21 cellular contexts compared by ENCODE assay signal in genomic region chr1:53601031-53601745, GRCh38.
DNase-seq lines count a peak whose midpoint lies in the region; ATAC-seq and TF ChIP-seq lines count a peak whose summit lies in the region.
"Had no signal": no experiment of that assay in that cellular context is flagged by ENCODE, and none has a peak within 500 bp of the region (broad histone marks: within the 10 kb centered on the region; RNA-seq: fewer than 3 reads in every experiment).

No MANE protein-coding gene starts in this region.

- no peak overlapping the region for H2AFZ ChIP-seq in osteoblast (ENCODE audit: low read length)
- H2AFZ ChIP-seq: GM23248 had no signal

- H3K79me2 ChIP-seq in osteoblast (ENCODE audit: insufficient read depth, low read length): no peaks in the 10 kb centered on the region

- no peak for TF ChIP-seq CTCF in CD8-positive, alpha-beta T cell (IDR thresholded peaks at IDR 0.05)
- TF ChIP-seq CTCF in brain (conservative IDR thresholded peaks at IDR 0.05) (no peak), osteoblast (IDR thresholded peaks at IDR 0.05; ENCODE audit: extremely low read depth, low read depth, low read length) (no peak), Calu3 (IDR thresholded peaks at IDR 0.05; ENCODE audit: unreplicated experiment) (no peak)

- peaks cover 11% of the 10 kb centered on the region for H3K4me1 Mint-ChIP-seq in CD8-positive, alpha-beta T cell (ENCODE audit: low read depth)
- peaks cover 20 to 40% (median 21%) of the 10 kb centered on the region in 3 donors for H3K4me1 Mint-ChIP-seq in CD8-positive, alpha-beta memory T cell
- H3K4me1 Mint-ChIP-seq in brain (peaks cover 28% of the 10 kb centered on the region), Calu3 (ENCODE audit: low read depth, unreplicated experiment) (no peaks in the 10 kb centered on the region)
- H3K4me1 Mint-ChIP-seq: CD14-positive monocyte had no signal

- intact Hi-C loops in CD8-positive, alpha-beta T cell (cut with DNase I, micrococcal nuclease): no loop called here
- intact Hi-C loops in Calu3 (cut with micrococcal nuclease; ENCODE audit: unreplicated experiment): no loop called here

- H3K4me2 ChIP-seq in osteoblast (ENCODE audit: insufficient read depth, low read length): no peak overlapping the region

- DNase-seq in CD8-positive, alpha-beta T cell: no peak
- DNase-seq in CD8-positive, alpha-beta memory T cell: no peak
- DNase-seq in osteoblast (ENCODE audit: insufficient read length, low spot score, missing footprints): peak; percentile 63
- DNase-seq in epidermal melanocyte (ENCODE audit: insufficient read length, low spot score): no peak
- no peak for DNase-seq in NCI-H2029 (lab: John Stamatoyannopoulos, UW)
- DNase-seq in Calu3: no peak
- DNase-seq in cerebellum (ENCODE audit: low spot score): no peak
- DNase-seq: AML-193, COR-L47, GDM1, GM23248, IMR-90, Kasumi-1, NCI-H1092 treated with DMSO at 0.1 percent for 48 hours, NCI-H2081 treated with DMSO at 0.1 percent for 48 hours, NCI-H446 treated with DMSO at 0.1 percent for 48 hours, Right ventricle myocardium superior had no signal

- peaks cover 39% of the 10 kb centered on the region for H4K20me1 ChIP-seq in osteoblast (ENCODE audit: insufficient read depth, low read length)

- no peak for ATAC-seq in CD8-positive, alpha-beta T cell

- H3K36me3 Mint-ChIP-seq in CD8-positive, alpha-beta T cell: no peaks in the 10 kb centered on the region
- H3K36me3 Mint-ChIP-seq in CD8-positive, alpha-beta memory T cell: no peaks in the 10 kb centered on the region
- H3K36me3 Mint-ChIP-seq in brain (no peaks in the 10 kb centered on the region), Calu3 (ENCODE audit: insufficient read depth, unreplicated experiment) (no peaks in the 10 kb centered on the region)
- H3K36me3 Mint-ChIP-seq: CD14-positive monocyte had no signal

- H3K4me3 Mint-ChIP-seq in CD8-positive, alpha-beta T cell: no peak overlapping the region
- H3K4me3 Mint-ChIP-seq in CD8-positive, alpha-beta memory T cell: peak overlapping the region in 5 of 7 donors; percentile 3 to 79 (median 49)
- no peak overlapping the region for H3K4me3 Mint-ChIP-seq in brain
- no peak overlapping the region for H3K4me3 Mint-ChIP-seq in Calu3 (ENCODE audit: low read depth, unreplicated experiment)
- H3K4me3 Mint-ChIP-seq: CD14-positive monocyte had no signal

- H3K27ac Mint-ChIP-seq in CD8-positive, alpha-beta T cell: peak overlapping the region; percentile 11
- H3K27ac Mint-ChIP-seq in CD8-positive, alpha-beta memory T cell: peak overlapping the region in 6 of 8 donors; percentile 1 to 81 (median 74)
- peak overlapping the region in 4 of 5 experiments; percentile 16 to 86 (median 52) for H3K27ac Mint-ChIP-seq in brain
- no peak overlapping the region for H3K27ac Mint-ChIP-seq in Calu3 (ENCODE audit: unreplicated experiment)
- H3K27ac Mint-ChIP-seq: CD14-positive monocyte had no signal

- POLR2A ChIA-PET in CD8-positive, alpha-beta T cell (lab: Charles Lee): interaction anchor here (0.8 kb wide), 1 partner anchor 14 kb away, joined by 3 read pairs; no protein-coding TSS in a partner anchor
- POLR2A ChIA-PET in CD8-positive, alpha-beta memory T cell (lab: Charles Lee): interaction anchor here (1.5 kb wide), 1 partner anchor 19 kb away, joined by 4 read pairs; no protein-coding TSS in a partner anchor

- peaks cover 6% of the 10 kb centered on the region for H3K4me1 ChIP-seq in CD8-positive, alpha-beta T cell (ENCODE audit: insufficient read depth, low read length)
- peaks cover 33% of the 10 kb centered on the region for H3K4me1 ChIP-seq in CD8-positive, alpha-beta memory T cell (ENCODE audit: insufficient read depth, low read length)
- H3K4me1 ChIP-seq in osteoblast (ENCODE audit: insufficient read depth, low read length): no peaks in the 10 kb centered on the region
- H3K4me1 ChIP-seq: HAP-1 had no signal

- H3K36me3 ChIP-seq in CD8-positive, alpha-beta T cell (ENCODE audit: insufficient read depth, low read length): no peaks in the 10 kb centered on the region
- H3K36me3 ChIP-seq in CD8-positive, alpha-beta memory T cell (ENCODE audit: insufficient read depth, low read length): no peaks in the 10 kb centered on the region
- no peaks in the 10 kb centered on the region for H3K36me3 ChIP-seq in osteoblast (ENCODE audit: insufficient read depth, low read length)
- H3K36me3 ChIP-seq: HAP-1 had no signal

- H3K27me3 ChIP-seq in CD8-positive, alpha-beta T cell (ENCODE audit: insufficient read depth, low read length): no peaks in the 10 kb centered on the region
- no peaks in the 10 kb centered on the region for H3K27me3 ChIP-seq in CD8-positive, alpha-beta memory T cell (ENCODE audit: insufficient read depth, low read length, poor library complexity, severe bottlenecking)
- no peaks in the 10 kb centered on the region for H3K27me3 ChIP-seq in osteoblast (ENCODE audit: insufficient read depth, low read length)

- no peak overlapping the region for H3K4me3 ChIP-seq in CD8-positive, alpha-beta T cell (ENCODE audit: low read depth, low read length)
- H3K4me3 ChIP-seq in CD8-positive, alpha-beta memory T cell (ENCODE audit: low read length): no peak overlapping the region
- H3K4me3 ChIP-seq in osteoblast (ENCODE audit: insufficient read depth, low read length): no peak overlapping the region
- H3K4me3 ChIP-seq: GM23248, HAP-1 had no signal

- no peaks in the 10 kb centered on the region for H3K9me3 ChIP-seq in CD8-positive, alpha-beta T cell (ENCODE audit: low read length)
- H3K9me3 ChIP-seq in CD8-positive, alpha-beta memory T cell (ENCODE audit: low read length): no peaks in the 10 kb centered on the region
- no peaks in the 10 kb centered on the region for H3K9me3 ChIP-seq in osteoblast (ENCODE audit: low read depth, low read length)
- H3K9me3 ChIP-seq: HAP-1 had no signal

- no peaks in the 10 kb centered on the region for H3K9me3 Mint-ChIP-seq in CD8-positive, alpha-beta T cell
- no peaks in the 10 kb centered on the region for H3K9me3 Mint-ChIP-seq in CD8-positive, alpha-beta memory T cell
- H3K9me3 Mint-ChIP-seq in brain (no peaks in the 10 kb centered on the region), Calu3 (ENCODE audit: low read depth, unreplicated experiment) (no peaks in the 10 kb centered on the region)
- H3K9me3 Mint-ChIP-seq: CD14-positive monocyte had no signal

- BruUV-seq in Calu3 (replicated peaks; lab: Mats Ljungman, UMichigan): no TSS peak

- no peak overlapping the region for H3K27ac ChIP-seq in CD8-positive, alpha-beta T cell (ENCODE audit: low read depth, low read length)
- no peak overlapping the region for H3K27ac ChIP-seq in CD8-positive, alpha-beta memory T cell (ENCODE audit: low read depth, low read length)
- no peak overlapping the region for H3K27ac ChIP-seq in osteoblast (ENCODE audit: low read depth, low read length)
- H3K27ac ChIP-seq: GM23248, HL-60 had no signal

- no peaks in the 10 kb centered on the region for H3K27me3 Mint-ChIP-seq in CD8-positive, alpha-beta T cell (ENCODE audit: low read depth)
- no peaks in the 10 kb centered on the region for H3K27me3 Mint-ChIP-seq in CD8-positive, alpha-beta memory T cell
- H3K27me3 Mint-ChIP-seq in brain (no peaks in the 10 kb centered on the region), Calu3 (ENCODE audit: unreplicated experiment) (peaks cover 51% of the 10 kb centered on the region)

- CTCF ChIA-PET in CD8-positive, alpha-beta T cell (lab: Charles Lee): interaction anchor here (1.3 kb wide), 1 partner anchor 24 kb away, joined by 4 read pairs; no protein-coding TSS in a partner anchor
- CTCF ChIA-PET in CD8-positive, alpha-beta memory T cell (lab: Charles Lee): interaction anchor here (1.3 kb wide), 2 partner anchors 16 to 28 kb away, joined by 3 to 4 read pairs; no protein-coding TSS in a partner anchor
- CTCF ChIA-PET in Calu3 (lab: Charles Lee): no interaction called here

Comparison
In these comparisons a context has a peak if more than half of its experiments do, and no peak if none do; other contexts are left out.
1. H3K4me3 Mint-ChIP-seq: peak in CD8-positive, alpha-beta memory T cell (5 of 7); none in CD8-positive, alpha-beta T cell (single experiment), brain (0 of 5) and Calu3 (single experiment).